10 cellular contexts compared by ENCODE assay signal in the genomic region with DNA sequence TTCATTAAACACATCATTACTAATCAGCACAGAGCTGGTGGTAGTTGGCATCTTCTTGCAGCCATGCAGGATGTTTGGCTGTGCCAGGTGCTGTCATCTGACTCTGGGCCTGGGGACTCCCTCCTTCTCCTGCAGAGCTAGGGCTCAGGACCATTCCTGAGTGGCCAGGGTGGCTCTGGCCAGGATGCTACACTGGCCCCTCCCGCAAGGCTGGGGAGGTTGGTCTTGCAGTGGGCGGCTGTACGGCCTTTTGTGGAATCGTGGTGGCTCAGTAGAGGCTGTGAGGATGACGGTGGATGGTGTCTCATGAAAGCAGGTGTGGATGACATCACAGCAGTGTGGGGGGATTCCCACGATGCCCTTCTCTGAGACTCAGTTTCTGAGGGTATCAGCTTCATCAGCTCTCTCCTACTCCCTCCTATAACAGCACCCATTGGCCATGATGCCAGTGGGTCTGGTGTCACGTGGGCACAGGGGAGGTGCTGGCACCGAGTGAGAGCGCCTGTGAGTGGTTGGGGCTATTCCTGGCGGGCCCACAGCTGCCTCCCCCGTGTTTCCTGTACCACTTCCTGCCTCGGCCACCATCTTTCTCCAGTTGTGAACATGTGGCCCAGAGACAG.
DNase-seq lines count a peak whose midpoint lies in the region; ATAC-seq and TF ChIP-seq lines count a peak whose summit lies in the region.
"Had no signal": no experiment of that assay in that cellular context is flagged by ENCODE, and none has a peak within 500 bp of the region (broad histone marks: within the 10 kb centered on the region; RNA-seq: fewer than 3 reads in every experiment).

No MANE protein-coding gene starts in this region.

- H3K4me3 ChIP-seq in muscle layer of colon (ENCODE audit: low read depth in 1 of 2, low read length in 2 of 2) = no peak overlapping the region
- no peak overlapping the region for H3K4me3 ChIP-seq in upper lobe of left lung
- H3K4me3 ChIP-seq in stomach = no peak overlapping the region

- H3K9me3 Mint-ChIP-seq in T-cell = no peaks in the 10 kb centered on the region
- H3K9me3 Mint-ChIP-seq in activated T-cell treated with anti-CD3 and anti-CD28 coated beads, Interleukin-2, amount 50 U/mL, for 24 hours = no peaks in the 10 kb centered on the region

- peaks cover 2 to 9% of the 10 kb centered on the region in 2 donors for H3K27me3 Mint-ChIP-seq in T-cell
- H3K27me3 Mint-ChIP-seq in activated T-cell treated with anti-CD3 and anti-CD28 coated beads, Interleukin-2, amount 50 U/mL, for 24 hours = peaks cover 12% of the 10 kb centered on the region

- no peak for TF ChIP-seq CTCF in upper lobe of left lung (IDR thresholded peaks at IDR 0.05)
- no peak for TF ChIP-seq CTCF in stomach (IDR thresholded peaks at IDR 0.05)

- TF ChIP-seq EP300 in upper lobe of left lung (IDR thresholded peaks at IDR 0.05) (no peak), stomach (IDR thresholded peaks at IDR 0.05) (no peak)

- DNase-seq in T-cell = peak in 29 of 34 experiments; percentile 6 to 60 (median 33)
- peak; percentile 70 for DNase-seq in activated T-cell treated with anti-CD3 and anti-CD28 coated beads, Interleukin-2, amount 50 U/mL, for 24 hours
- DNase-seq in stimulated activated CD8-positive, alpha-beta memory T cell treated with anti-CD3 and anti-CD28 coated beads, Interleukin-7, amount 100 ng/mL, for 4 hours (ENCODE audit: low read depth in 2 of 2) = peak; percentile 59 to 66
- no peak for DNase-seq in upper lobe of left lung
- DNase-seq in stomach = no peak
- DNase-seq: NCI-H226, SHP77 treated with DMSO at 0.1 percent for 48 hours, substantia nigra had no signal

- no peaks in the 10 kb centered on the region for H3K36me3 Mint-ChIP-seq in T-cell
- H3K36me3 Mint-ChIP-seq in activated T-cell treated with anti-CD3 and anti-CD28 coated beads, Interleukin-2, amount 50 U/mL, for 24 hours (ENCODE audit: low read depth) = no peaks in the 10 kb centered on the region

- no peaks in the 10 kb centered on the region for H3K9me3 ChIP-seq in muscle layer of colon (ENCODE audit: low read length)
- H3K9me3 ChIP-seq in upper lobe of left lung = no peaks in the 10 kb centered on the region
- peaks cover 0 to 10% (median 0%) of the 10 kb centered on the region in 4 donors for H3K9me3 ChIP-seq in stomach

- intact Hi-C loops in stomach (cut with DNase I; ENCODE audit: low total_unique reads) = no loop called here

- peaks cover 32 to 45% (median 36%) of the 10 kb centered on the region in 3 donors for H3K4me1 Mint-ChIP-seq in T-cell
- peaks cover 59% of the 10 kb centered on the region for H3K4me1 Mint-ChIP-seq in activated T-cell treated with anti-CD3 and anti-CD28 coated beads, Interleukin-2, amount 50 U/mL, for 24 hours (ENCODE audit: low read depth)

- H3K27ac ChIP-seq in muscle layer of colon (ENCODE audit: low read depth, low read length) (peak overlapping the region; percentile 28), upper lobe of left lung (no peak overlapping the region), stomach (no peak overlapping the region)

- TF ChIP-seq POLR2A in upper lobe of left lung (IDR thresholded peaks at IDR 0.05) (no peak), stomach (IDR thresholded peaks at IDR 0.05) (no peak)

- H3K27me3 ChIP-seq in muscle layer of colon (ENCODE audit: control insufficient read depth in 1 of 2, insufficient read depth in 2 of 2, low read length in 2 of 2) = no peaks in the 10 kb centered on the region
- no peaks in the 10 kb centered on the region for H3K27me3 ChIP-seq in upper lobe of left lung
- peaks cover 0 to 67% (median 21%) of the 10 kb centered on the region in 3 donors for H3K27me3 ChIP-seq in stomach

- H3K4me3 Mint-ChIP-seq in T-cell = no peak overlapping the region
- H3K4me3 Mint-ChIP-seq in activated T-cell treated with anti-CD3 and anti-CD28 coated beads, Interleukin-2, amount 50 U/mL, for 24 hours = no peak overlapping the region

- no peak overlapping the region for H3K27ac Mint-ChIP-seq in T-cell
- H3K27ac Mint-ChIP-seq in activated T-cell treated with anti-CD3 and anti-CD28 coated beads, Interleukin-2, amount 50 U/mL, for 24 hours = peak overlapping the region; percentile 78

- H3K36me3 ChIP-seq in muscle layer of colon (ENCODE audit: insufficient read depth, low read length) (no peaks in the 10 kb centered on the region), upper lobe of left lung (no peaks in the 10 kb centered on the region), stomach (no peaks in the 10 kb centered on the region)

- CTCF ChIA-PET in T-cell (lab: Charles Lee) = no interaction called here

- WGBS in upper lobe of left lung, 2 donors = 72 to 73% methylated on average over 10 to 11 of the region's 12 CpGs
- 74 to 88% (median 82%) methylated on average over 12 of the region's 12 CpGs for WGBS in stomach, 5 donors

- ATAC-seq in T-cell (replicated peaks in 1 of 4) = peak in 3 of 4 experiments; percentile 41 to 78 (median 50)
- ATAC-seq in upper lobe of left lung (ENCODE audit: low FRiP score in 2 of 2) = no peak
- ATAC-seq in GM21423 (IDR thresholded peaks at IDR 0.05; ENCODE audit: unreplicated experiment) = no peak

- H3K9ac ChIP-seq in muscle layer of colon (ENCODE audit: low read length) = no peak overlapping the region

- peaks cover 14% of the 10 kb centered on the region for H3K4me1 ChIP-seq in muscle layer of colon (ENCODE audit: insufficient read depth, low read length)
- no peaks in the 10 kb centered on the region for H3K4me1 ChIP-seq in upper lobe of left lung
- H3K4me1 ChIP-seq in stomach = peaks cover 0 to 17% (median 0%) of the 10 kb centered on the region in 4 donors

- POLR2A ChIA-PET in T-cell (lab: Charles Lee) = no interaction called here

Comparison
In these comparisons a context has a peak if more than half of its experiments do, and no peak if none do; other contexts are left out.
1. ATAC-seq: peak in T-cell (3 of 4); none in upper lobe of left lung (0 of 2) and GM21423 (single experiment).
2. DNase-seq: peak in T-cell (29 of 34), activated T-cell treated with anti-CD3 and anti-CD28 coated beads, Interleukin-2, amount 50 U/mL, for 24 hours (single experiment) and stimulated activated CD8-positive, alpha-beta memory T cell treated with anti-CD3 and anti-CD28 coated beads, Interleukin-7, amount 100 ng/mL, for 4 hours (2 of 2); none in upper lobe of left lung (0 of 2) and stomach (single experiment).